Comparison of ENCODE assay signal across 1 cellular context in genomic region chr9:19021612-19022011, GRCh38.
A peak's percentile ranks its signal among the peaks of the same experiment; 100 is the strongest.
TF ChIP-seq lines count a peak whose summit lies in the region.

No MANE protein-coding gene starts in this region.

TF ChIP-seq in HepG2, 621 proteins besides CTCF, POLR2A, EP300 and RAD21 (continued from another document):
- TF ChIP-seq MAFF (IDR thresholded peaks at IDR 0.05; ENCODE audit: low read depth, low read length), result peak; percentile 74
